12 cellular contexts compared by ENCODE assay signal in the genomic region with DNA sequence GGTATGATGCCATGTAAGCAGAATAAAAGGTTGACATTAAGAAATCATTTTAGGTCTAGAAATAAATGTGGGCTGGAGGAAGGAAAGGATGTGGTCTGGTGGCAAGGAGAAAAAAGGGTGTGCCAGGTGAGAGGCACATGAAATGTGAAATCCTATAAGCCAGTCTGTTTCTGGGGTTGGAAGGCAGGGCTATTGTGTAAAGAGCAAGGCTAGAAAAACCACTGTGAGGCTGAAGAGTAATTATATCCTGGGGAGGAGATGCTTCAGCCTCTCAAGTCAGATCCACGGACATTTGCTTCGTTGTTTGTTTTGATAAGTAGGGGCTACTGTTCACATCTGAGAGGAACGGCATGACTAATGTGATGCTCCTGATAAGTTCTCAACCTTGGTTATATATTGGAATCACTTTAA.
DNase-seq lines count a peak whose midpoint lies in the region; ATAC-seq and TF ChIP-seq lines count a peak whose summit lies in the region.
"Had no signal": no experiment of that assay in that cellular context is flagged by ENCODE, and none has a peak within 500 bp of the region (broad histone marks: within the 10 kb centered on the region; RNA-seq: fewer than 3 reads in every experiment).

No MANE protein-coding gene starts in this region.

- H3K4me3 ChIP-seq in breast epithelium, result no peak overlapping the region
- H3K4me3 ChIP-seq in astrocyte of the spinal cord (ENCODE audit: low read depth, low read length), result no peak overlapping the region
- H3K4me3 ChIP-seq in upper lobe of right lung, result no peak overlapping the region
- no peak overlapping the region for H3K4me3 ChIP-seq in suprapubic skin
- H3K4me3 ChIP-seq: right lobe of liver, upper lobe of left lung had no signal

- POLR2A ChIA-PET in MCF 10A (lab: Yijun Ruan, JAX), result interaction anchor here (1.0 to 2.2 kb wide), 4 partner anchors 10 to 77 kb away, joined by 3 to 12 read pairs (median 6); a partner anchor contains a TSS

- DNase-seq in MCF 10A (ENCODE audit: unreplicated experiment) (peak; percentile 58), breast epithelium (ENCODE audit: low spot score in 2 of 2) (no peak), M059J (ENCODE audit: low read depth) (peak; percentile 95), astrocyte of the spinal cord (ENCODE audit: low read depth, low spot score) (peak; percentile 27), upper lobe of right lung (no peak), SHP77 (lab: John Stamatoyannopoulos, UW) (no peak), suprapubic skin (ENCODE audit: low spot score in 2 of 2) (no peak), NCI-H345 treated with DMSO at 0.1 percent for 48 hours (lab: John Stamatoyannopoulos, UW; ENCODE audit: unreplicated experiment) (no peak)
- DNase-seq: DMS 273 treated with DMSO at 0.1 percent for 48 hours, H9, right lobe of liver had no signal

- no peak for TF ChIP-seq EP300 in suprapubic skin (IDR thresholded peaks at IDR 0.05)

- 76% methylated on average over 3 of the region's 3 CpGs for WGBS in suprapubic skin

- H3K4me1 ChIP-seq in breast epithelium (no peaks in the 10 kb centered on the region), upper lobe of right lung (peaks cover 12% of the 10 kb centered on the region), suprapubic skin (peaks cover 21% of the 10 kb centered on the region)

- BruUV-seq in MCF 10A (replicated peaks; lab: Mats Ljungman, UMichigan), result no TSS peak

- no peak overlapping the region for H3K4me3 Mint-ChIP-seq in MCF 10A (ENCODE audit: unreplicated experiment)
- H3K4me3 Mint-ChIP-seq: H9 had no signal

- H3K27ac Mint-ChIP-seq in MCF 10A (ENCODE audit: low read depth, unreplicated experiment), result peak overlapping the region; percentile 20

- TF ChIP-seq CTCF in MCF 10A (IDR thresholded peaks at IDR 0.05; ENCODE audit: unreplicated experiment), result no peak
- TF ChIP-seq CTCF in breast epithelium (IDR thresholded peaks at IDR 0.05), result no peak
- no peak for TF ChIP-seq CTCF in astrocyte of the spinal cord (IDR thresholded peaks at IDR 0.05; ENCODE audit: low read depth, low read length)
- no peak for TF ChIP-seq CTCF in upper lobe of right lung (IDR thresholded peaks at IDR 0.05)
- TF ChIP-seq CTCF in suprapubic skin (IDR thresholded peaks at IDR 0.05), result no peak

- no peaks in the 10 kb centered on the region for H3K9me3 ChIP-seq in breast epithelium
- no peaks in the 10 kb centered on the region for H3K9me3 ChIP-seq in upper lobe of right lung
- H3K9me3 ChIP-seq in suprapubic skin, result no peaks in the 10 kb centered on the region
- H3K9me3 ChIP-seq: right lobe of liver, upper lobe of left lung had no signal

- TF ChIP-seq POLR2A in breast epithelium (IDR thresholded peaks at IDR 0.05) (no peak), suprapubic skin (IDR thresholded peaks at IDR 0.05) (no peak)

- H3K27me3 Mint-ChIP-seq in MCF 10A (ENCODE audit: insufficient read depth, unreplicated experiment), result no peaks in the 10 kb centered on the region

- H3K4me1 Mint-ChIP-seq in MCF 10A (ENCODE audit: insufficient read depth, unreplicated experiment), result peaks cover 41% of the 10 kb centered on the region
- H3K4me1 Mint-ChIP-seq: H9 had no signal

- CTCF ChIA-PET in MCF 10A (lab: Yijun Ruan, JAX), result interaction anchor here (0.5 to 1.0 kb wide), 5 partner anchors 17 to 129 kb away, joined by 3 to 5 read pairs (median 3); a partner anchor contains a TSS

- H3K9me3 Mint-ChIP-seq in MCF 10A (ENCODE audit: unreplicated experiment), result no peaks in the 10 kb centered on the region
- H3K9me3 Mint-ChIP-seq: H9 had no signal

- H3K27me3 ChIP-seq in breast epithelium, result no peaks in the 10 kb centered on the region
- H3K27me3 ChIP-seq in upper lobe of right lung, result no peaks in the 10 kb centered on the region
- no peaks in the 10 kb centered on the region for H3K27me3 ChIP-seq in suprapubic skin
- H3K27me3 ChIP-seq: right lobe of liver, upper lobe of left lung had no signal

- H3K36me3 ChIP-seq in breast epithelium, result no peaks in the 10 kb centered on the region
- no peaks in the 10 kb centered on the region for H3K36me3 ChIP-seq in upper lobe of right lung
- H3K36me3 ChIP-seq in suprapubic skin, result no peaks in the 10 kb centered on the region
- H3K36me3 ChIP-seq: right lobe of liver, upper lobe of left lung had no signal

- H3K36me3 Mint-ChIP-seq in MCF 10A (ENCODE audit: insufficient read depth, unreplicated experiment), result no peaks in the 10 kb centered on the region

- intact Hi-C loops in MCF 10A (cut with micrococcal nuclease), result loop anchor here (5.0 to 10.0 kb wide), 2 partner anchors 127 to 240 kb away; a partner anchor contains a TSS
- intact Hi-C loops in breast epithelium (cut with DNase I; ENCODE audit: low total_unique reads), result no loop called here
- intact Hi-C loops in upper lobe of right lung (cut with DNase I), result no loop called here

- H3K27ac ChIP-seq in breast epithelium (no peak overlapping the region), upper lobe of right lung (no peak overlapping the region), suprapubic skin (no peak overlapping the region)
- H3K27ac ChIP-seq: right lobe of liver had no signal

- in situ Hi-C loops in astrocyte of the spinal cord (cut with HindIII; ENCODE audit: low sequenced_read_pairs), result no loop called here

- ATAC-seq in upper lobe of right lung, result peak; percentile 39

Comparison
In these comparisons a context has a peak if more than half of its experiments do, and no peak if none do; other contexts are left out.
1. DNase-seq: peak in MCF 10A (single experiment), M059J (single experiment) and astrocyte of the spinal cord (single experiment); none in breast epithelium (0 of 2), upper lobe of right lung (single experiment), SHP77 (0 of 2), suprapubic skin (0 of 2) and NCI-H345 treated with DMSO at 0.1 percent for 48 hours (single experiment).